1 cellular context compared by ENCODE assay signal in the genomic region with DNA sequence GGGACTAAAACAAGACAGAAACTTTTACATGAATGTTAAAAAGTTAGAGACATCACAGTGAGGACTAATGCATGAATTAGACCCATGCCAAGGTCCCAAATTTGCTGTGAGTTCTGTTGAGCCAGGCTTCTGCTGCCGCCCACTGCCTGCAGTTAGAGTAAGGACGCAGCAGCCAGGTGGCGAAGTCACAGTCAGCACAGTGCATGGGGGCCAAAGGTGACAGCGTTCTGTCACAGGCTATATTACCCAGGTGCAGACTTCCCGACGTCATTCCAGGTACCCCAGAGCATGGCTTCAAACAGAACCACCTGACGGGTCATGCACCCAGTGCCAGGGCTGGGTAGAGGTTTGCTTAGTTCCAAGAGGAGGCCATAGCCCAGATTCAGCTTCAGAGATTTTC.
TF ChIP-seq lines count a peak whose summit lies in the region.

No MANE protein-coding gene starts in this region.

TF ChIP-seq in H1, 55 proteins besides CTCF, POLR2A, EP300 and RAD21:
- TF ChIP-seq CTBP2 (IDR thresholded peaks at IDR 0.05; ENCODE audit: borderline replicate concordance, insufficient read depth, insufficient read length, low read length) (no peak), BCL11A (IDR thresholded peaks at IDR 0.05; ENCODE audit: low read depth in 2 of 2, low read length in 2 of 2) (no peak), SAP30 (IDR thresholded peaks at IDR 0.05; ENCODE audit: insufficient read depth, insufficient replicate concordance, low read length) (no peak), TAF7 (optimal IDR thresholded peaks at IDR 0.05; ENCODE audit: borderline replicate concordance, low read depth, low read length) (no peak), NANOG (IDR thresholded peaks at IDR 0.05; ENCODE audit: insufficient read depth, low read depth, low read length, poor library complexity, severe bottlenecking) (no peak), GABPA (IDR thresholded peaks at IDR 0.05; ENCODE audit: borderline replicate concordance, insufficient read depth, low read length) (no peak), SP4 (IDR thresholded peaks at IDR 0.05; ENCODE audit: low read length) (no peak), GTF2F1 (IDR thresholded peaks at IDR 0.05; ENCODE audit: borderline replicate concordance, low read depth, low read length) (no peak), JUN (IDR thresholded peaks at IDR 0.05; ENCODE audit: low read depth, low read length) (no peak), CBX5 (IDR thresholded peaks at IDR 0.05; ENCODE audit: low read depth, low read length) (no peak), SIN3A (conservative IDR thresholded peaks at IDR 0.05 in 1 of 2, IDR thresholded peaks at IDR 0.05 in 1 of 2; ENCODE audit: low read depth in 1 of 2, low read length in 2 of 2) (no peak), SP1 (IDR thresholded peaks at IDR 0.05; ENCODE audit: low read depth, low read length) (no peak), FOSL1 (IDR thresholded peaks at IDR 0.05; ENCODE audit: insufficient read depth, low read depth, low read length) (no peak), SRF (IDR thresholded peaks at IDR 0.05; ENCODE audit: low read depth, low read length) (no peak), EGR1 (IDR thresholded peaks at IDR 0.05; ENCODE audit: borderline replicate concordance, low read depth, low read length) (no peak), TBP (IDR thresholded peaks at IDR 0.05; ENCODE audit: low read depth, low read length) (no peak), CEBPB (IDR thresholded peaks at IDR 0.05; ENCODE audit: low read depth, low read length) (no peak)
- TF ChIP-seq, protein P1, sequence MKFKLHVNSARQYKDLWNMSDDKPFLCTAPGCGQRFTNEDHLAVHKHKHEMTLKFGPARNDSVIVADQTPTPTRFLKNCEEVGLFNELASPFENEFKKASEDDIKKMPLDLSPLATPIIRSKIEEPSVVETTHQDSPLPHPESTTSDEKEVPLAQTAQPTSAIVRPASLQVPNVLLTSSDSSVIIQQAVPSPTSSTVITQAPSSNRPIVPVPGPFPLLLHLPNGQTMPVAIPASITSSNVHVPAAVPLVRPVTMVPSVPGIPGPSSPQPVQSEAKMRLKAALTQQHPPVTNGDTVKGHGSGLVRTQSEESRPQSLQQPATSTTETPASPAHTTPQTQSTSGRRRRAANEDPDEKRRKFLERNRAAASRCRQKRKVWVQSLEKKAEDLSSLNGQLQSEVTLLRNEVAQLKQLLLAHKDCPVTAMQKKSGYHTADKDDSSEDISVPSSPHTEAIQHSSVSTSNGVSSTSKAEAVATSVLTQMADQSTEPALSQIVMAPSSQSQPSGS (IDR thresholded peaks at IDR 0.05; ENCODE audit: low read length): no peak
- TF ChIP-seq, protein P2, sequence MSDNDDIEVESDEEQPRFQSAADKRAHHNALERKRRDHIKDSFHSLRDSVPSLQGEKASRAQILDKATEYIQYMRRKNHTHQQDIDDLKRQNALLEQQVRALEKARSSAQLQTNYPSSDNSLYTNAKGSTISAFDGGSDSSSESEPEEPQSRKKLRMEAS (IDR thresholded peaks at IDR 0.05): no peak
- TF ChIP-seq, protein P3, sequence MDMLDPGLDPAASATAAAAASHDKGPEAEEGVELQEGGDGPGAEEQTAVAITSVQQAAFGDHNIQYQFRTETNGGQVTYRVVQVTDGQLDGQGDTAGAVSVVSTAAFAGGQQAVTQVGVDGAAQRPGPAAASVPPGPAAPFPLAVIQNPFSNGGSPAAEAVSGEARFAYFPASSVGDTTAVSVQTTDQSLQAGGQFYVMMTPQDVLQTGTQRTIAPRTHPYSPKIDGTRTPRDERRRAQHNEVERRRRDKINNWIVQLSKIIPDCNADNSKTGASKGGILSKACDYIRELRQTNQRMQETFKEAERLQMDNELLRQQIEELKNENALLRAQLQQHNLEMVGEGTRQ (IDR thresholded peaks at IDR 0.05; ENCODE audit: low read length): no peak
